11 cellular contexts compared by ENCODE assay signal in genomic region chr19:3459322-3459881, GRCh38. TPM values are rescaled to one million over a fixed set of nuclear protein-coding genes. Genes with fewer than 3 reads are reported as not detected.
DNase-seq lines count a peak whose midpoint lies in the region; ATAC-seq and TF ChIP-seq lines count a peak whose summit lies in the region.
"Had no signal": no experiment of that assay in that cellular context is flagged by ENCODE, and none has a peak within 500 bp of the region (broad histone marks: within the 10 kb centered on the region; RNA-seq: fewer than 3 reads in every experiment).

No MANE protein-coding gene starts in this region.

- H3K36me3 ChIP-seq in duodenal mucosa (ENCODE audit: control insufficient read depth in 1 of 2, insufficient read depth in 2 of 2, low read length in 2 of 2): peaks cover 3 to 15% of the 10 kb centered on the region in 2 donors

- peak overlapping the region; percentile 45 for H3K4me3 Mint-ChIP-seq in type B pancreatic cell
- H3K4me3 Mint-ChIP-seq: immature natural killer cell had no signal

- peaks cover 29% of the 10 kb centered on the region for H3K27me3 Mint-ChIP-seq in type B pancreatic cell

- no peak overlapping the region for H3K27ac Mint-ChIP-seq in type B pancreatic cell
- H3K27ac Mint-ChIP-seq: immature natural killer cell had no signal

- no peaks in the 10 kb centered on the region for H3K9me3 Mint-ChIP-seq in type B pancreatic cell
- H3K9me3 Mint-ChIP-seq: immature natural killer cell had no signal

- H3K4me3 ChIP-seq in duodenal mucosa (ENCODE audit: low read depth in 1 of 2, low read length in 2 of 2): no peak overlapping the region
- no peak overlapping the region for H3K4me3 ChIP-seq in lower leg skin (ENCODE audit: low read depth, poor library complexity, severe bottlenecking)

- H3K27ac ChIP-seq in duodenal mucosa (ENCODE audit: low read depth, low read length): peak overlapping the region; percentile 73
- H3K27ac ChIP-seq: 22Rv1 had no signal

- WGBS in lower leg skin, 2 donors: 44 to 45% methylated on average over 15 of the region's 15 CpGs

- no peaks in the 10 kb centered on the region for H3K27me3 ChIP-seq in duodenal mucosa (ENCODE audit: control insufficient read depth in 1 of 2, insufficient read depth in 2 of 2, low read length in 2 of 2)

- no peak for ATAC-seq in GM21576 (IDR thresholded peaks at IDR 0.05; ENCODE audit: unreplicated experiment)
- ATAC-seq in HG03045 (IDR thresholded peaks at IDR 0.05; ENCODE audit: unreplicated experiment): no peak
- no peak for ATAC-seq in HG03432 (IDR thresholded peaks at IDR 0.05; ENCODE audit: unreplicated experiment)

- H3K4me1 Mint-ChIP-seq in type B pancreatic cell (ENCODE audit: unreplicated experiment): peaks cover 10% of the 10 kb centered on the region

- peaks cover 3 to 5% of the 10 kb centered on the region in 2 donors for H3K4me1 ChIP-seq in duodenal mucosa (ENCODE audit: control insufficient read depth in 1 of 2, insufficient read depth in 2 of 2, low read length in 2 of 2)

- H3K36me3 Mint-ChIP-seq in type B pancreatic cell: peaks cover 5% of the 10 kb centered on the region

- intact Hi-C loops in lower leg skin (cut with DNase I; ENCODE audit: low total_unique reads): no loop called here

- no peaks in the 10 kb centered on the region for H3K9me3 ChIP-seq in duodenal mucosa (ENCODE audit: control insufficient read depth in 1 of 2, low read length in 2 of 2)

- DNase-seq in DMS 273 (lab: John Stamatoyannopoulos, UW; ENCODE audit: unreplicated experiment) (peak; percentile 53), DMS 273 treated with DMSO at 0.1 percent for 48 hours (lab: John Stamatoyannopoulos, UW) (no peak), lower leg skin (ENCODE audit: low spot score in 2 of 2) (peak; percentile 82 to 95), type B pancreatic cell (ENCODE audit: extremely low spot score, unreplicated experiment) (no peak)

- H3K9ac ChIP-seq in duodenal mucosa (ENCODE audit: low read depth in 1 of 2, low read length in 2 of 2): no peak overlapping the region

- TF ChIP-seq CTCF in lower leg skin (IDR thresholded peaks at IDR 0.05) (no peak), type B pancreatic cell (conservative IDR thresholded peaks at IDR 0.05) (no peak)

- TF ChIP-seq POLR2A in lower leg skin (IDR thresholded peaks at IDR 0.05): no peak

RNA-seq across cellular contexts. Expression of gene SMIM24, which starts 20.9 kb away (rescaled TPM):
- total RNA-seq in lower leg skin: under 1 TPM in 2 of 4 donors, not detected in 2; 0.29 to 0.78 TPM
- 7.0 and 21.9 TPM in 2 replicates for total RNA-seq in type B pancreatic cell (ENCODE audit: low replicate concordance)
- total RNA-seq: NCI-H460 had no signal

RNA-seq across cellular contexts. Expression of gene SMIM44, which starts 23.8 kb away (rescaled TPM):
- total RNA-seq in lower leg skin (not detected), type B pancreatic cell (ENCODE audit: low replicate concordance) (not detected in 2 replicates)
- total RNA-seq: NCI-H460 had no signal

RNA-seq across cellular contexts. Expression of gene DOHH, which starts 41.1 kb away (rescaled TPM):
- total RNA-seq in lower leg skin (10 to 100 TPM; 20.4 to 28.4 (median 24.1) TPM), type B pancreatic cell (ENCODE audit: low replicate concordance) (10.5 and 10.8 TPM in 2 replicates)

RNA-seq across cellular contexts. Expression of gene FZR1, which starts 46.7 kb away (rescaled TPM):
- 10 to 100 TPM; 50.9 to 63.3 (median 57.2) TPM for total RNA-seq in lower leg skin
- 59.4 and 63.2 TPM in 2 replicates for total RNA-seq in type B pancreatic cell (ENCODE audit: low replicate concordance)

Comparison
In these comparisons a context has a peak if more than half of its experiments do, and no peak if none do; other contexts are left out.
1. DNase-seq: peak in DMS 273 (single experiment) and lower leg skin (2 of 2); none in DMS 273 treated with DMSO at 0.1 percent for 48 hours (single experiment) and type B pancreatic cell (single experiment).